30 cellular contexts compared by ENCODE assay signal in the genomic region with DNA sequence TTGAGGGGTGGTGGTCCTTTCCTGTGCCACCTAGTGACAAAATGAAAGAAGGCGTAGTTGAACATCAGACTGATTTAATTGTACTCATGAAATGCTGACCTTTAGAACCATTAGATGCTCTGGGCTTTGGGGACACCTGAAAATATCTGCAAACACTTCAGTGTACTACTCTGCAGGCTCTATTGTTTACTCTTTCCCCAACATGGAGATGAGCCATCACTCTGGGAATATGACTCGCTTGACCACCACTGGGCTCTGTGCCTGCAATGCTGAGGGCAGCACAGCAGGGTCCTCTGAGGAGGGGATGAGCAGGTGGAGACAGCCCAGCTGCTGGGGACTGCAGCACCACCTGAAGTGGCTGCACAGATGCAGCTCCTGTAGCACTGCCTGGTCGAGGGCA.
DNase-seq lines count a peak whose midpoint lies in the region; ATAC-seq, FAIRE-seq and TF ChIP-seq lines count a peak whose summit lies in the region.
"Had no signal": no experiment of that assay in that cellular context is flagged by ENCODE, and none has a peak within 500 bp of the region (broad histone marks: within the 10 kb centered on the region; RNA-seq: fewer than 3 reads in every experiment).

No MANE protein-coding gene starts in this region.

- H3K4ac ChIP-seq in IMR-90 (ENCODE audit: low read depth, low read length), result no peak overlapping the region

- POLR2A ChIA-PET in IMR-90 (lab: Charles Lee; ENCODE audit: unreplicated experiment), result no interaction called here

- H3K14ac ChIP-seq in IMR-90 (replicated peaks; ENCODE audit: low read depth, low read length), result no peak overlapping the region

- peaks cover 47 to 63% (median 56%) of the 10 kb centered on the region in 11 experiments for H3K9me3 ChIP-seq in BLaER1 treated with 17β-estradiol and CSF1 and Interleukin-3, amounts not matched to agents 10 nM and 100 nM (replicated peaks in 1 of 11)
- H3K9me3 ChIP-seq in IMR-90 (ENCODE audit: control insufficient read depth, insufficient read depth, low read length), result peaks cover 19% of the 10 kb centered on the region
- H3K9me3 ChIP-seq: BE2C, right lobe of liver, SK-N-SH had no signal

- H3K4me1 ChIP-seq in BLaER1 treated with 17β-estradiol and CSF1 and Interleukin-3, amounts not matched to agents 10 nM and 100 nM, result peaks cover 0 to 10% (median 7%) of the 10 kb centered on the region in 10 experiments; a peak in 7 of 20 replicates
- H3K4me1 ChIP-seq in IMR-90 (ENCODE audit: control insufficient read depth, insufficient read depth, low read length), result no peaks in the 10 kb centered on the region
- H3K4me1 ChIP-seq: A549, BE2C, heart left ventricle, neural progenitor cell, right lobe of liver, upper lobe of left lung had no signal

- H2BK5ac ChIP-seq in IMR-90 (ENCODE audit: low read depth, low read length, poor library complexity, severe bottlenecking), result no peak overlapping the region

- H3K4me2 ChIP-seq in BLaER1 treated with 17β-estradiol and CSF1 and Interleukin-3, amounts not matched to agents 10 nM and 100 nM, result peak overlapping the region in 6 of 11 experiments; percentile 6 to 32 (median 16); a peak in 4 of 22 replicates
- H3K4me2 ChIP-seq in IMR-90 (ENCODE audit: low read depth, low read length), result no peak overlapping the region
- H3K4me2 ChIP-seq: A549, neural progenitor cell, SK-N-SH had no signal

- H3K9ac ChIP-seq in BLaER1 treated with 17β-estradiol and CSF1 and Interleukin-3, amounts not matched to agents 10 nM and 100 nM, result no peak overlapping the region
- no peak overlapping the region for H3K9ac ChIP-seq in IMR-90 (ENCODE audit: low read depth, low read length)
- H3K9ac ChIP-seq: neural progenitor cell, SK-N-SH had no signal

- no peak overlapping the region for H2BK120ac ChIP-seq in IMR-90 (ENCODE audit: low read depth, low read length)

- no peaks in the 10 kb centered on the region for H3K9me1 ChIP-seq in IMR-90 (ENCODE audit: insufficient read depth, low read length)

- H4K20me1 ChIP-seq in BLaER1 treated with 17β-estradiol and CSF1 and Interleukin-3, amounts not matched to agents 10 nM and 100 nM, result no peaks in the 10 kb centered on the region
- H4K20me1 ChIP-seq in IMR-90 (ENCODE audit: insufficient read depth, low read length), result no peaks in the 10 kb centered on the region

- TF ChIP-seq POLR2A in IMR-90 (IDR thresholded peaks at IDR 0.05; ENCODE audit: low read depth, low read length), result no peak

- H2AFZ ChIP-seq in IMR-90 (replicated peaks; ENCODE audit: low read length, poor library complexity), result peak overlapping the region; percentile 51
- H2AFZ ChIP-seq: neural progenitor cell had no signal

- H4K5ac ChIP-seq in IMR-90 (ENCODE audit: low read depth, low read length), result no peak overlapping the region

- H2BK20ac ChIP-seq in IMR-90 (ENCODE audit: low read depth, low read length), result no peak overlapping the region

- no peak overlapping the region for H2AK5ac ChIP-seq in IMR-90 (ENCODE audit: low read depth, low read length)

- no CpG with 5 or more reads among the region's 3 CpGs for WGBS in IMR-90 (ENCODE audit: extremely low coverage in 2 of 2, insufficient read length in 1 of 2), 2 experiments

- H2BK15ac ChIP-seq in IMR-90 (ENCODE audit: low read depth, low read length), result no peak overlapping the region

- in situ Hi-C loops in IMR-90 (cut with MboI; ENCODE audit: low sequenced_read_pairs), result no loop called here

- CTCF ChIA-PET in IMR-90 (lab: Yijun Ruan, JAX), result no interaction called here

- FAIRE-seq in urothelium cell line (lab: Jason Lieb, UNC), result no peak
- FAIRE-seq: A549, GM19239 had no signal

- no peaks in the 10 kb centered on the region for H3K27me3 ChIP-seq in BLaER1 treated with 17β-estradiol and CSF1 and Interleukin-3, amounts not matched to agents 10 nM and 100 nM
- no peaks in the 10 kb centered on the region for H3K27me3 ChIP-seq in IMR-90 (ENCODE audit: control insufficient read depth, insufficient read depth, low read length)
- H3K27me3 ChIP-seq: BE2C, heart left ventricle, neural progenitor cell, right lobe of liver, upper lobe of left lung had no signal

- H3K23ac ChIP-seq in IMR-90 (ENCODE audit: low read depth, low read length), result no peak overlapping the region

- no peak overlapping the region for H4K91ac ChIP-seq in IMR-90 (ENCODE audit: insufficient read depth, low read depth, low read length)

- no TSS peak for BruUV-seq in IMR-90 (replicated peaks; lab: Mats Ljungman, UMichigan)

- no peaks in the 10 kb centered on the region for H3K79me1 ChIP-seq in IMR-90 (ENCODE audit: low read depth in 1 of 2, low read length in 2 of 2)

- H3K27ac ChIP-seq in BLaER1 treated with 17β-estradiol and CSF1 and Interleukin-3, amounts not matched to agents 10 nM and 100 nM, result no peak overlapping the region
- H3K27ac ChIP-seq in IMR-90 (ENCODE audit: insufficient read depth, low read length), result no peak overlapping the region
- H3K27ac ChIP-seq: A549, heart left ventricle, neural progenitor cell, right lobe of liver, upper lobe of left lung had no signal

- H3K18ac ChIP-seq in IMR-90 (ENCODE audit: low read depth, low read length), result no peak overlapping the region

- no peak overlapping the region for H4K8ac ChIP-seq in IMR-90 (ENCODE audit: low read depth in 2 of 2, low read length in 2 of 2)

- H2AK9ac ChIP-seq in IMR-90 (replicated peaks; ENCODE audit: low read depth, low read length, poor library complexity), result no peak overlapping the region

- no peak for ATAC-seq in IMR-90 (ENCODE audit: low read depth)
- ATAC-seq: A549; activated CD4-positive, alpha-beta T cell treated with anti-CD3 and anti-CD28 coated beads for 36 hours; activated naive CD8-positive, alpha-beta T cell treated with anti-CD3 and anti-CD28 coated beads, Interleukin-2, amount 50 U/mL, for 24 hours; HCT116; heart left ventricle; right lobe of liver; T-helper 17 cell had no signal

- no peak for TF ChIP-seq CTCF in IMR-90 (conservative IDR thresholded peaks at IDR 0.05; ENCODE audit: low read depth, low read length)

- intact Hi-C loops in IMR-90 (cut with micrococcal nuclease), result no loop called here

- no peak overlapping the region for H3K4me3 ChIP-seq in BLaER1 treated with 17β-estradiol and CSF1 and Interleukin-3, amounts not matched to agents 10 nM and 100 nM
- no peak overlapping the region for H3K4me3 ChIP-seq in IMR-90 (ENCODE audit: insufficient read depth, low read depth, low read length)
- H3K4me3 ChIP-seq: A549, heart left ventricle, lung, neural progenitor cell, right lobe of liver, upper lobe of left lung had no signal

- DNase-seq in IMR-90 (no peak), NCI-H2196 treated with DMSO at 0.1 percent for 48 hours (lab: John Stamatoyannopoulos, UW; ENCODE audit: unreplicated experiment) (peak; percentile 80), SHP77 (lab: John Stamatoyannopoulos, UW) (peak; percentile 89 to 91), urothelium cell line (ENCODE audit: low spot score) (no peak), NK-92 (lab: John Stamatoyannopoulos, UW; ENCODE audit: unreplicated experiment) (no peak), AG20443 (ENCODE audit: low spot score) (no peak)
- DNase-seq in stimulated activated naive CD4-positive, alpha-beta T cell treated with Interleukin-2 at 50 U/mL for 16 hours (lab: John Stamatoyannopoulos, UW), result no peak
- DNase-seq: activated CD4-positive, alpha-beta T cell treated with anti-CD3 and anti-CD28 coated beads for 36 hours; activated gamma-delta T cell treated with Interleukin-2 at 50 U/mL for 16 hours; activated naive CD8-positive, alpha-beta T cell treated with anti-CD3 and anti-CD28 coated beads, Interleukin-2, amount 50 U/mL, for 24 hours; activated T-cell treated with anti-CD3 and anti-CD28 coated beads, Interleukin-2, amount 50 U/mL, for 24 hours; BE2C; Calu3; erythroblast; heart left ventricle; Karpas-422; kidney glomerular epithelial cell; MV-4-11; NCI-H2227 treated with DMSO at 0.1 percent for 48 hours; posterior cingulate gyrus; right lobe of liver; SK-N-SH; T-helper 17 cell; upper lobe of left lung had no signal

- no peak overlapping the region for H3K56ac ChIP-seq in IMR-90 (ENCODE audit: extremely low read depth, insufficient read depth, low read length)

- dilution Hi-C loops in IMR-90 (cut with HindIII; ENCODE audit: low sequenced_read_pairs, unreplicated experiment), result no loop called here

- no peaks in the 10 kb centered on the region for H3K36me3 ChIP-seq in BLaER1 treated with 17β-estradiol and CSF1 and Interleukin-3, amounts not matched to agents 10 nM and 100 nM
- no peaks in the 10 kb centered on the region for H3K36me3 ChIP-seq in IMR-90 (ENCODE audit: control insufficient read depth, insufficient read depth, low read length)
- H3K36me3 ChIP-seq: BE2C, heart left ventricle, neural progenitor cell, right lobe of liver, upper lobe of left lung had no signal

- no peak for TF ChIP-seq RAD21 in IMR-90 (IDR thresholded peaks at IDR 0.05; ENCODE audit: low read length)

TF ChIP-seq in IMR-90, 13 proteins besides CTCF, POLR2A, EP300 and RAD21:
- TF ChIP-seq MXI1 (IDR thresholded peaks at IDR 0.05; ENCODE audit: borderline replicate concordance, low read depth, low read length) (no peak), MAFK (IDR thresholded peaks at IDR 0.05; ENCODE audit: low read depth, low read length) (no peak), RCOR1 (IDR thresholded peaks at IDR 0.05; ENCODE audit: insufficient replicate concordance, low read length) (no peak), CHD1 (IDR thresholded peaks at IDR 0.05; ENCODE audit: low read depth, low read length) (no peak), FOS (IDR thresholded peaks at IDR 0.05; ENCODE audit: low read depth, low read length) (no peak), CEBPB (IDR thresholded peaks at IDR 0.05; ENCODE audit: low read depth, low read length) (no peak), MAZ (IDR thresholded peaks at IDR 0.05; ENCODE audit: borderline replicate concordance, low read depth, low read length) (no peak), SMC3 (IDR thresholded peaks at IDR 0.05; ENCODE audit: low read depth, low read length) (no peak), NFE2L2 (IDR thresholded peaks at IDR 0.05; ENCODE audit: low read depth, low read length) (no peak), BHLHE40 (IDR thresholded peaks at IDR 0.05; ENCODE audit: low read depth, low read length) (no peak)
- TF ChIP-seq, protein P1, sequence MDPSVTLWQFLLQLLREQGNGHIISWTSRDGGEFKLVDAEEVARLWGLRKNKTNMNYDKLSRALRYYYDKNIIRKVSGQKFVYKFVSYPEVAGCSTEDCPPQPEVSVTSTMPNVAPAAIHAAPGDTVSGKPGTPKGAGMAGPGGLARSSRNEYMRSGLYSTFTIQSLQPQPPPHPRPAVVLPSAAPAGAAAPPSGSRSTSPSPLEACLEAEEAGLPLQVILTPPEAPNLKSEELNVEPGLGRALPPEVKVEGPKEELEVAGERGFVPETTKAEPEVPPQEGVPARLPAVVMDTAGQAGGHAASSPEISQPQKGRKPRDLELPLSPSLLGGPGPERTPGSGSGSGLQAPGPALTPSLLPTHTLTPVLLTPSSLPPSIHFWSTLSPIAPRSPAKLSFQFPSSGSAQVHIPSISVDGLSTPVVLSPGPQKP (IDR thresholded peaks at IDR 0.05; ENCODE audit: borderline replicate concordance, low read depth, low read length), result no peak

Comparison
In these comparisons a context has a peak if more than half of its experiments do, and no peak if none do; other contexts are left out.
1. DNase-seq: peak in NCI-H2196 treated with DMSO at 0.1 percent for 48 hours (single experiment) and SHP77 (2 of 2); none in IMR-90 (single experiment), urothelium cell line (single experiment), stimulated activated naive CD4-positive, alpha-beta T cell treated with Interleukin-2 at 50 U/mL for 16 hours (single experiment), NK-92 (single experiment) and AG20443 (single experiment).